ENCODE assay signal across 30 cellular contexts in the genomic region with DNA sequence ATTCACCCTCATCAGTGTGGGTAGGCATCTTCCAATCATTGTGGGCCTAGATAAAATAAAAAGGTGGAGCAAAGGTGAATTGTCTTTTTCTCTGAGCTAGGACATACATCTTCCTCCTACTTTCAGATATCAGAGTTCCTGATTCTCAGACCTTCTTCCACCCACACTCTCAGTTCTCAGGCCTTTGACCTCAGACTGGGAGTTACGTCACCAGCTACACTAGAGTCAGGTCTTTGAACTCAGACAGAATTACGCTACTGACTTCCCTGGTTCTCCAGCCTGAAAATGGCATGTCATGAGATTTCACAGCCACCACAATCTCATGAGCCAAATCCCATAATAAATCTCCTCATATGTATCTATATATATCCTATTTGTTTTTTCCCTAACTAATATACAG. TPM values are rescaled to one million over a fixed set of nuclear protein-coding genes. Genes with fewer than 3 reads are reported as not detected.
DNase-seq lines count a peak whose midpoint lies in the region; ATAC-seq, FAIRE-seq and TF ChIP-seq lines count a peak whose summit lies in the region.
"Had no signal": no experiment of that assay in that cellular context is flagged by ENCODE, and none has a peak within 500 bp of the region (broad histone marks: within the 10 kb centered on the region; RNA-seq: fewer than 3 reads in every experiment).

No MANE protein-coding gene starts in this region.

- RAD21 ChIA-PET in GM12878 (lab: Charles Lee; ENCODE audit: unreplicated experiment), result no interaction called here

- intact Hi-C loops in GM12878 (cut with micrococcal nuclease; ENCODE audit: unreplicated experiment) (no loop called here), upper lobe of right lung (cut with DNase I) (no loop called here), thyroid gland (cut with DNase I) (no loop called here)

- ATAC-seq in GM12878, result peak; percentile 40; the same call in 1 of the 3 replicates
- ATAC-seq in left lobe of liver, result peak; percentile 48
- ATAC-seq in upper lobe of right lung, result peak; percentile 86
- ATAC-seq in naive thymus-derived CD8-positive, alpha-beta T cell, result no peak
- ATAC-seq: CD8-positive, alpha-beta T cell; HCT116 had no signal

- H3K27me3 ChIP-seq in GM12878 (replicated peaks in 1 of 2; ENCODE audit: control insufficient read depth in 2 of 2, insufficient read depth in 2 of 2, low read length in 1 of 2) (no peaks in the 10 kb centered on the region), upper lobe of right lung (no peaks in the 10 kb centered on the region), thyroid gland (no peaks in the 10 kb centered on the region)
- H3K27me3 ChIP-seq: Peyer's patch had no signal

- no peak overlapping the region for H2AFZ ChIP-seq in GM12878 (ENCODE audit: control insufficient read depth, low read depth, low read length)

- WGBS in GM12878 (ENCODE audit: insufficient coverage, insufficient replicate concordance, low lambda C conversion rate, missing lambda C conversion rate), result 0% methylated on average over 2 of the region's 2 CpGs
- 90 to 96% methylated on average over 2 of the region's 2 CpGs for WGBS in thyroid gland, 2 donors

- peaks cover 0 to 2% (median 0%) of the 10 kb centered on the region in 9 donors for H3K9me3 Mint-ChIP-seq in naive thymus-derived CD8-positive, alpha-beta T cell
- H3K9me3 Mint-ChIP-seq: CD8-positive, alpha-beta T cell had no signal

- H3K36me3 ChIP-seq in GM12878 (ENCODE audit: control insufficient read depth in 2 of 2, insufficient read depth in 2 of 2, low read length in 1 of 2) (no peaks in the 10 kb centered on the region), upper lobe of right lung (no peaks in the 10 kb centered on the region), thyroid gland (no peaks in the 10 kb centered on the region)
- H3K36me3 ChIP-seq: Peyer's patch had no signal

- in situ Hi-C loops in GM12878 (cut with MboI), result no loop called here

- no peaks in the 10 kb centered on the region for H3K36me3 Mint-ChIP-seq in naive thymus-derived CD8-positive, alpha-beta T cell
- H3K36me3 Mint-ChIP-seq: CD8-positive, alpha-beta T cell had no signal

- POLR2A ChIA-PET in GM12878 (lab: Charles Lee), result no interaction called here
- POLR2A ChIA-PET in naive thymus-derived CD8-positive, alpha-beta T cell (lab: Charles Lee), result no interaction called here

- CTCF ChIA-PET in GM12878 (lab: Yijun Ruan, JAX), result no interaction called here

- H4K20me1 ChIP-seq in GM12878 (ENCODE audit: control insufficient read depth, insufficient read depth), result no peaks in the 10 kb centered on the region

- H3K27ac ChIP-seq in GM12878 (ENCODE audit: control insufficient read depth, insufficient read depth) (no peak overlapping the region), upper lobe of right lung (no peak overlapping the region), thyroid gland (no peak overlapping the region)
- H3K27ac ChIP-seq: Peyer's patch had no signal

- BruUV-seq in GM12878 (replicated peaks; lab: Mats Ljungman, UMichigan), result no TSS peak

- FAIRE-seq in GM12878 (lab: Jason Lieb, UNC), result no peak
- FAIRE-seq: GM12892, HTR-8/SVneo had no signal

- no peak for TF ChIP-seq RAD21 in GM12878 (IDR thresholded peaks at IDR 0.05; ENCODE audit: insufficient read depth, low read depth, low read length)

- TF ChIP-seq POLR2A in GM12878 (IDR thresholded peaks at IDR 0.05; ENCODE audit: low read depth, low read length) (no peak), thyroid gland (IDR thresholded peaks at IDR 0.05) (no peak)

- H3K9ac ChIP-seq in GM12878 (ENCODE audit: control insufficient read depth, insufficient read depth, low read length), result no peak overlapping the region

- H3K4me1 ChIP-seq in GM12878 (ENCODE audit: control insufficient read depth, insufficient read depth, low read length), result no peaks in the 10 kb centered on the region
- no peaks in the 10 kb centered on the region for H3K4me1 ChIP-seq in upper lobe of right lung
- H3K4me1 ChIP-seq in thyroid gland, result no peaks in the 10 kb centered on the region
- H3K4me1 ChIP-seq: Caco-2, Peyer's patch had no signal

- no peaks in the 10 kb centered on the region for H3K79me2 ChIP-seq in GM12878 (ENCODE audit: control insufficient read depth, insufficient read depth, low read length)

- H3K4me3 Mint-ChIP-seq in naive thymus-derived CD8-positive, alpha-beta T cell, result no peak overlapping the region
- H3K4me3 Mint-ChIP-seq: CD8-positive, alpha-beta T cell had no signal

- no peak overlapping the region for H3K4me2 ChIP-seq in GM12878 (ENCODE audit: control insufficient read depth, insufficient read depth)

- no peaks in the 10 kb centered on the region for H3K9me3 ChIP-seq in GM12878 (replicated peaks; ENCODE audit: control insufficient read depth, insufficient read depth, low read length)
- H3K9me3 ChIP-seq in upper lobe of right lung, result no peaks in the 10 kb centered on the region
- H3K9me3 ChIP-seq in thyroid gland, result no peaks in the 10 kb centered on the region
- H3K9me3 ChIP-seq: Caco-2, Peyer's patch had no signal

- H3K27ac Mint-ChIP-seq in naive thymus-derived CD8-positive, alpha-beta T cell, result no peak overlapping the region
- H3K27ac Mint-ChIP-seq: CD8-positive, alpha-beta T cell had no signal

- SMC1A ChIA-PET in GM12878 (lab: Charles Lee; ENCODE audit: uncharacterized antibody, unreplicated experiment), result interaction anchor here (0.6 kb wide), 1 partner anchor 12 kb away, joined by 3 read pairs; no protein-coding TSS in a partner anchor

- H3K27me3 Mint-ChIP-seq in naive thymus-derived CD8-positive, alpha-beta T cell, result peaks cover 0 to 8% (median 2%) of the 10 kb centered on the region in 5 donors

- H3K4me1 Mint-ChIP-seq in naive thymus-derived CD8-positive, alpha-beta T cell, result no peaks in the 10 kb centered on the region

- DNase-seq in NOMO-1 treated with DMSO at 0.1 percent for 48 hours (lab: John Stamatoyannopoulos, UW; ENCODE audit: unreplicated experiment) (peak; percentile 20), GM12878 (ENCODE audit: low read depth, low spot score) (no peak), left lobe of liver (ENCODE audit: low spot score) (no peak), upper lobe of right lung (no peak), thyroid gland (no peak), globus pallidus (ENCODE audit: low spot score) (no peak)
- DNase-seq in naive thymus-derived CD8-positive, alpha-beta T cell, result no peak
- DNase-seq: C1 segment of cervical spinal cord; Caco-2; CD8-positive, alpha-beta T cell; DMS 273 treated with DMSO at 0.1 percent for 48 hours; DMS79 treated with DMSO at 0.1 percent for 48 hours; GF-D8; KG1; MM.1S; NCI-H1048; NCI-H1417; NCI-H1694; NCI-H2029 treated with DMSO at 0.1 percent for 48 hours; NCI-H446 treated with DMSO at 0.1 percent for 48 hours; NCI-H526; NCI-H82; OCI-M1; Peyer's patch; SHP77 treated with DMSO at 0.1 percent for 48 hours had no signal

- no peak overlapping the region for H3K4me3 ChIP-seq in GM12878
- no peak overlapping the region for H3K4me3 ChIP-seq in upper lobe of right lung
- no peak overlapping the region for H3K4me3 ChIP-seq in thyroid gland (replicated peaks in 1 of 3)
- H3K4me3 ChIP-seq: Peyer's patch had no signal

- no peak for TF ChIP-seq CTCF in GM12878 (IDR thresholded peaks at IDR 0.05 in 2 of 3, conservative IDR thresholded peaks at IDR 0.05 in 1 of 3; ENCODE audit: control insufficient read depth in 2 of 3, extremely low read depth in 1 of 3, insufficient read depth in 1 of 3, low read depth in 3 of 3, low read length in 3 of 3)
- no peak for TF ChIP-seq CTCF in upper lobe of right lung (IDR thresholded peaks at IDR 0.05)
- no peak for TF ChIP-seq CTCF in thyroid gland (IDR thresholded peaks at IDR 0.05)

- TF ChIP-seq EP300 in GM12878 (IDR thresholded peaks at IDR 0.05; ENCODE audit: borderline replicate concordance in 1 of 2, control insufficient read depth in 1 of 2, low read depth in 2 of 2, low read length in 2 of 2), result no peak

TF ChIP-seq in GM12878, 131 proteins besides CTCF, POLR2A, EP300 and RAD21:
- no peak for TF ChIP-seq CBX3 (IDR thresholded peaks at IDR 0.05; ENCODE audit: borderline replicate concordance, low read depth)
- 0 out of 2 replicates have a peak, but pooled peaks have one; percentile 25 for TF ChIP-seq ATF7 (IDR thresholded peaks at IDR 0.05; ENCODE audit: low read depth)
- TF ChIP-seq EGR1 (IDR thresholded peaks at IDR 0.05; ENCODE audit: borderline replicate concordance in 1 of 2, low read depth in 2 of 2, low read length in 2 of 2), result peak in 1 of 2 experiments; percentile 20; a peak in 1 of 3 replicates
- TF ChIP-seq CREM (IDR thresholded peaks at IDR 0.05; ENCODE audit: low read depth), result peak; percentile 17; the same call in 1 of the 2 replicates
- TF ChIP-seq FOXK2 (IDR thresholded peaks at IDR 0.05), result no peak
- TF ChIP-seq CREB1 (IDR thresholded peaks at IDR 0.05; ENCODE audit: low read depth), result peak; percentile 50; the same call in 1 of the 2 replicates
- TF ChIP-seq RUNX3 (IDR thresholded peaks at IDR 0.05; ENCODE audit: low read length), result peak; percentile 16; the same call in 1 of the 2 replicates

RNA-seq across cellular contexts. Expression of a gene that starts 39.0 kb away (rescaled TPM):
- total RNA-seq in GM12878 (2013; cell fraction: nucleolus; rRNA removed), result not detected in 2 replicates
- not detected in 2 replicates for total RNA-seq in GM12878 (2014; rRNA removed)
- not detected in 2 replicates for total RNA-seq in GM12878 (2014; rRNA removed; fragmentation: Illumina TruSeq; extraction: Trizol)
- total RNA-seq in GM12878 (2021), result not detected in 2 replicates
- not detected for polyA plus RNA-seq in GM12878 (2011; ENCODE audit: low read depth)
- not detected in 2 replicates for polyA plus RNA-seq in GM12878 (2011; rRNA removed)
- polyA plus RNA-seq in GM12878 (2011; cell fraction: cytosol; rRNA removed), result not detected in 2 replicates
- not detected in 2 replicates for polyA plus RNA-seq in GM12878 (2011; cell fraction: nucleus; rRNA removed)
- polyA plus RNA-seq in GM12878 (2012), result not detected in 2 replicates
- polyA plus RNA-seq in GM12878 (2014; fragmentation: Illumina TruSeq; extraction: Trizol), result not detected in 2 replicates
- not detected for polyA plus RNA-seq in GM12878 (2014; fragmentation: Nextera tagmentation; extraction: Ambion mirVana)
- not detected in 2 replicates for polyA plus RNA-seq in GM12878 (2014; rRNA removed)
- polyA plus RNA-seq in GM12878 (2016; fragmentation: Nextera tagmentation; extraction: Ambion mirVana), result not detected
- not detected in 2 replicates for polyA minus RNA-seq in GM12878 (2011; rRNA and poly(A)+ RNA removed)
- polyA minus RNA-seq in GM12878 (2011; cell fraction: cytosol; rRNA and poly(A)+ RNA removed), result not detected in 2 replicates
- polyA minus RNA-seq in GM12878 (2011; cell fraction: nucleus; rRNA and poly(A)+ RNA removed), result not detected in 2 replicates
- total RNA-seq in left lobe of liver, result not detected
- not detected for total RNA-seq in upper lobe of right lung
- not detected for total RNA-seq in thyroid gland
- not detected for total RNA-seq in naive thymus-derived CD8-positive, alpha-beta T cell
- polyA plus RNA-seq in naive thymus-derived CD8-positive, alpha-beta T cell, result not detected
- total RNA-seq: A673; Caco-2; CD8-positive, alpha-beta T cell; H4; Peyer's patch had no signal

Comparison
In these comparisons a context has a peak if more than half of its experiments do, and no peak if none do; other contexts are left out.
1. ATAC-seq: peak in GM12878 (single experiment), left lobe of liver (single experiment) and upper lobe of right lung (single experiment); none in naive thymus-derived CD8-positive, alpha-beta T cell (0 of 2).